Comparison of ENCODE assay signal across 1 cellular context in the genomic region with DNA sequence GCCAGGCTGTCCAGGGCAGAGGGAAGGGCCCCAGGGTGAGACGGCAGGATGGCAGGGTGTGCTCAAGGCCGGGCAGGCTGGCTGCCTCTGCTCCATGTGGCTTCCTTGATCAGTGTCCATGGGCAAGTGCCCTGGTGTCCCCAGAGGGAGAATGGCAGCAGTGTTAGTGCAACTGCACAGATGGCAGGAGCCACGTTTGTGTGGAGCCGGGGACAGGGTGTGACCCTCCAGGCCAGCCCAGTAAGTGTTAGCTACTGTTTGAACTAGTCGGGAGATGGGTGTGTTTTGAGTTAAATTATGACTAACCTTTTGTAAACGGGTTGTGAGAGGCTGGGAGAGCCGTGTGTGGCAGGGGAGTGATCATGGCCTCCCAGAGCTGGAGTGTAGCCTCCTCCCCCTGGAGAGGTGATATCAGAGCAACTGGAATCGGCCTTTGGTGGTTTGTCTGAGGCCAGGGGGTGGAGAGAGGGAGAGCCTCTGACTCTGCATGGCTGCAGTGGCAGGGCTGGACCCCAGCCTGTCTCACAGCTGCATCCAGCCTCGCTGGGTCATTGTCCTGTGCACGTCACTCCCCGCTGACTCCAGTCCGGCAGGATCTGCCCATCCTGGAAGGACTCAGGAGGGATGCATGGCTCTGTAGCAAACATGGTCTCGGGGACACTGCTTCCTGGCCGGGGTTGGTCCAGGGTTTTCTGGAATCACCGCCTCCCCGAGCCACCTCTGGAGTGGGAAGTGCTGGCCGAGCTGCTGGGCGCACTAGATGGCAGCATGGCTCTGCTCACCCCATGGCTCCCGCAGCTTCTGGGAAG.
TF ChIP-seq lines count a peak whose summit lies in the region.

No MANE protein-coding gene starts in this region.

TF ChIP-seq in H1, 55 proteins besides CTCF, POLR2A, EP300 and RAD21:
- TF ChIP-seq SIRT6 (IDR thresholded peaks at IDR 0.05; ENCODE audit: low read length) (no peak), TAF1 (IDR thresholded peaks at IDR 0.05; ENCODE audit: low read depth, low read length) (no peak), EGR1 (IDR thresholded peaks at IDR 0.05; ENCODE audit: borderline replicate concordance, low read depth, low read length) (no peak), TBP (IDR thresholded peaks at IDR 0.05; ENCODE audit: low read depth, low read length) (no peak), RFX5 (IDR thresholded peaks at IDR 0.05; ENCODE audit: borderline replicate concordance, low read depth, low read length) (no peak), JUN (IDR thresholded peaks at IDR 0.05; ENCODE audit: low read depth, low read length) (no peak), TCF12 (IDR thresholded peaks at IDR 0.05; ENCODE audit: low read depth, low read length) (no peak), SP4 (IDR thresholded peaks at IDR 0.05; ENCODE audit: low read length) (no peak), MAFK (IDR thresholded peaks at IDR 0.05; ENCODE audit: low read depth, low read length) (no peak), EZH2 (IDR thresholded peaks at IDR 0.05; ENCODE audit: low read depth, low read length, severe bottlenecking) (no peak), SAP30 (IDR thresholded peaks at IDR 0.05; ENCODE audit: insufficient read depth, insufficient replicate concordance, low read length) (no peak), BRCA1 (IDR thresholded peaks at IDR 0.05; ENCODE audit: low read depth, low read length) (no peak), SIX5 (IDR thresholded peaks at IDR 0.05; ENCODE audit: low read depth, low read length) (no peak), HDAC2 (IDR thresholded peaks at IDR 0.05; ENCODE audit: borderline replicate concordance in 1 of 2, low read depth in 2 of 2, low read length in 2 of 2) (no peak), RXRA (IDR thresholded peaks at IDR 0.05; ENCODE audit: insufficient read depth, low read depth, low read length) (no peak), BACH1 (IDR thresholded peaks at IDR 0.05; ENCODE audit: low read length) (no peak), NRF1 (IDR thresholded peaks at IDR 0.05; ENCODE audit: low read depth, low read length) (no peak), RNF2 (IDR thresholded peaks at IDR 0.05; ENCODE audit: borderline replicate concordance, low read depth, low read length, missing control alignments, poor library complexity, severe bottlenecking) (no peak), SP1 (IDR thresholded peaks at IDR 0.05; ENCODE audit: low read depth, low read length) (no peak)
